ENCODE assay signal across 25 cellular contexts in genomic region chr3:172478116-172478515, GRCh38. TPM values are rescaled to one million over a fixed set of nuclear protein-coding genes. Genes with fewer than 3 reads are reported as not detected.
DNase-seq lines count a peak whose midpoint lies in the region; ATAC-seq and TF ChIP-seq lines count a peak whose summit lies in the region.
"Had no signal": no experiment of that assay in that cellular context is flagged by ENCODE, and none has a peak within 500 bp of the region (broad histone marks: within the 10 kb centered on the region; RNA-seq: fewer than 3 reads in every experiment).

No MANE protein-coding gene starts in this region.

- no peak overlapping the region for H3K27ac ChIP-seq in mesenchymal stem cell (ENCODE audit: low read length, poor library complexity, severe bottlenecking)
- H3K27ac ChIP-seq: ovary, tibial nerve had no signal

- DNase-seq in GM12865 (ENCODE audit: low read depth) (peak; percentile 20), WTC11 (ENCODE audit: low spot score) (no peak), OCI-M1 (lab: John Stamatoyannopoulos, UW) (no peak), germinal center (ENCODE audit: low spot score) (no peak), mesenchymal stem cell (no peak), endothelial cell (ENCODE audit: low spot score) (no peak)
- DNase-seq: activated CD4-positive, alpha-beta T cell treated with anti-CD3 and anti-CD28 coated beads for 36 hours; activated effector memory CD4-positive, alpha-beta T cell treated with anti-CD3 and anti-CD28 coated beads, Interleukin-2, amount 50 U/mL, for 16 hours; DMS79; foreskin keratinocyte; islet precursor cell; NCI-H187 treated with DMSO at 0.1 percent for 48 hours; NCI-H345; NK-92 treated with Interleukin-12 subunit alpha and Interleukin-12 subunit beta, amount 100 ng/mL, for 24 hours; ovary; right lobe of liver; stimulated activated naive B cell treated with anti-CD40 and anti-IgM and Interleukin-4, amounts not matched to agents 10 μg/mL and 1 μg/mL and 100 μg/mL, for 72 hours had no signal

- H2BK15ac ChIP-seq in mesenchymal stem cell (ENCODE audit: low read depth, poor library complexity, severe bottlenecking): no peak overlapping the region

- no peak overlapping the region for H3K9ac ChIP-seq in mesenchymal stem cell (ENCODE audit: low read length)

- H2BK5ac ChIP-seq in mesenchymal stem cell (ENCODE audit: low read depth, low read length, poor library complexity, severe bottlenecking): no peak overlapping the region

- peak overlapping the region; percentile 34; the same call in 1 of the 2 replicates for H3K27ac Mint-ChIP-seq in WTC11
- no peak overlapping the region for H3K27ac Mint-ChIP-seq in endothelial cell (ENCODE audit: unreplicated experiment)
- H3K27ac Mint-ChIP-seq: dendritic cell treated with granulocyte-macrophage colony-stimulating factor and Interleukin-4, amounts not matched to agents 40 ng/mL and 50 ng/mL, for 4 days; stimulated activated naive B cell treated with anti-CD40 and anti-IgM and Interleukin-4, amounts not matched to agents 10 μg/mL and 1 μg/mL and 100 μg/mL, for 72 hours had no signal

- H2AFZ ChIP-seq in mesenchymal stem cell (ENCODE audit: low read depth, low read length): no peak overlapping the region

- H3K18ac ChIP-seq in mesenchymal stem cell (ENCODE audit: low read depth in 1 of 2, low read length in 2 of 2): no peak overlapping the region

- no peaks in the 10 kb centered on the region for H3K9me3 ChIP-seq in mesenchymal stem cell (ENCODE audit: control insufficient read depth, low read length)
- H3K9me3 ChIP-seq: ovary, right lobe of liver, tibial nerve had no signal

- H3K4me3 Mint-ChIP-seq in WTC11 (no peak overlapping the region), endothelial cell (ENCODE audit: unreplicated experiment) (no peak overlapping the region)
- H3K4me3 Mint-ChIP-seq: dendritic cell treated with granulocyte-macrophage colony-stimulating factor and Interleukin-4, amounts not matched to agents 40 ng/mL and 50 ng/mL, for 4 days had no signal

- CTCF ChIA-PET in WTC11 (lab: Charles Lee): interaction anchor here (0.9 to 2.8 kb wide), 5 partner anchors 45 to 146 kb away, joined by 3 to 17 read pairs (median 7); partner anchors contain the start of gene TNFSF10

- no peak overlapping the region for H2BK12ac ChIP-seq in mesenchymal stem cell (ENCODE audit: low read length in 2 of 2)

- no peak for TF ChIP-seq CTCF in GM12865 (IDR thresholded peaks at IDR 0.05; ENCODE audit: insufficient read depth, low read depth, low read length, missing control alignments)
- no peak for TF ChIP-seq CTCF in WTC11 (IDR thresholded peaks at IDR 0.05)
- no peak for TF ChIP-seq CTCF in endothelial cell (IDR thresholded peaks at IDR 0.05; ENCODE audit: unreplicated experiment)

- peak; percentile 30 for ATAC-seq in GM19324 (IDR thresholded peaks at IDR 0.05; ENCODE audit: low FRiP score, unreplicated experiment)
- peak; percentile 18 for ATAC-seq in HG02798 (IDR thresholded peaks at IDR 0.05; ENCODE audit: poor library complexity, unreplicated experiment)
- no peak for ATAC-seq in WTC11

- H3K4me1 Mint-ChIP-seq in WTC11 (peaks cover 20% of the 10 kb centered on the region), endothelial cell (ENCODE audit: unreplicated experiment) (peaks cover 14% of the 10 kb centered on the region)

- H3K27me3 Mint-ChIP-seq in WTC11 (ENCODE audit: low read depth) (no peaks in the 10 kb centered on the region), endothelial cell (ENCODE audit: unreplicated experiment) (peaks cover 3% of the 10 kb centered on the region)
- H3K27me3 Mint-ChIP-seq: activated CD4-positive, alpha-beta T cell treated with anti-CD3 and anti-CD28 coated beads for 36 hours had no signal

- no peak overlapping the region for H3K23ac ChIP-seq in mesenchymal stem cell (ENCODE audit: low read length in 2 of 2)

- no peak overlapping the region for H3K4ac ChIP-seq in mesenchymal stem cell (ENCODE audit: low read depth in 1 of 2, low read length in 2 of 2)

- H3K27me3 ChIP-seq in mesenchymal stem cell (ENCODE audit: control insufficient read depth in 1 of 2, insufficient read depth in 1 of 2, low read length in 2 of 2): no peaks in the 10 kb centered on the region
- H3K27me3 ChIP-seq: foreskin keratinocyte, ovary, right lobe of liver, tibial nerve had no signal

- no peaks in the 10 kb centered on the region for H3K36me3 ChIP-seq in mesenchymal stem cell (ENCODE audit: control insufficient read depth in 1 of 2, insufficient read depth in 2 of 2, low read depth in 1 of 2, low read length in 2 of 2)
- H3K36me3 ChIP-seq: ovary, right lobe of liver, tibial nerve had no signal

- no peaks in the 10 kb centered on the region for H3K79me1 ChIP-seq in mesenchymal stem cell (replicated peaks; ENCODE audit: low read length, poor library complexity, severe bottlenecking)

- no peak overlapping the region for H4K91ac ChIP-seq in mesenchymal stem cell (ENCODE audit: low read length)

- H3K14ac ChIP-seq in mesenchymal stem cell (ENCODE audit: low read length in 2 of 2): no peak overlapping the region

- no peak overlapping the region for H4K8ac ChIP-seq in mesenchymal stem cell (ENCODE audit: low read length)

- no peaks in the 10 kb centered on the region for H3K4me1 ChIP-seq in mesenchymal stem cell (ENCODE audit: control insufficient read depth, insufficient read depth, low read depth, low read length)
- H3K4me1 ChIP-seq: foreskin keratinocyte, right lobe of liver had no signal

- H3K4me2 ChIP-seq in mesenchymal stem cell (ENCODE audit: low read length, poor library complexity, severe bottlenecking): no peak overlapping the region

- no peak overlapping the region for H2BK120ac ChIP-seq in mesenchymal stem cell (ENCODE audit: low read depth, low read length)

- POLR2A ChIA-PET in WTC11 (lab: Charles Lee): no interaction called here

- no peaks in the 10 kb centered on the region for H3K9me3 Mint-ChIP-seq in WTC11
- H3K9me3 Mint-ChIP-seq in endothelial cell (ENCODE audit: unreplicated experiment): no peaks in the 10 kb centered on the region
- H3K9me3 Mint-ChIP-seq: dendritic cell treated with granulocyte-macrophage colony-stimulating factor and Interleukin-4, amounts not matched to agents 40 ng/mL and 50 ng/mL, for 4 days; stimulated activated naive B cell treated with anti-CD40 and anti-IgM and Interleukin-4, amounts not matched to agents 10 μg/mL and 1 μg/mL and 100 μg/mL, for 72 hours had no signal

- no peak overlapping the region for H2AK5ac ChIP-seq in mesenchymal stem cell (ENCODE audit: low read length, severe bottlenecking)

- H3K4me3 ChIP-seq in GM12865 (ENCODE audit: low read depth, low read length): no peak overlapping the region
- no peak overlapping the region for H3K4me3 ChIP-seq in mesenchymal stem cell (ENCODE audit: insufficient read depth in 1 of 2, low read depth in 1 of 2, low read length in 2 of 2)
- H3K4me3 ChIP-seq: ovary, right lobe of liver had no signal

- 89% methylated on average over 1 of the region's 1 CpG for WGBS in mesenchymal stem cell

- H3K36me3 Mint-ChIP-seq in WTC11 (no peaks in the 10 kb centered on the region), endothelial cell (ENCODE audit: low read depth, unreplicated experiment) (no peaks in the 10 kb centered on the region)
- H3K36me3 Mint-ChIP-seq: stimulated activated naive B cell treated with anti-CD40 and anti-IgM and Interleukin-4, amounts not matched to agents 10 μg/mL and 1 μg/mL and 100 μg/mL, for 72 hours had no signal

TF ChIP-seq in WTC11, 78 proteins besides CTCF, POLR2A, EP300 and RAD21 (continues in another document):
- TF ChIP-seq SMAD4 (CRISPR knock-in tag; IDR thresholded peaks at IDR 0.05) (no peak), KAT7 (CRISPR knock-in tag; IDR thresholded peaks at IDR 0.05; ENCODE audit: borderline replicate concordance) (no peak), ZNF232 (CRISPR knock-in tag; IDR thresholded peaks at IDR 0.05) (no peak), MXD4 (CRISPR knock-in tag; IDR thresholded peaks at IDR 0.05; ENCODE audit: borderline replicate concordance) (no peak), GABPB1 (CRISPR knock-in tag; IDR thresholded peaks at IDR 0.05) (no peak), STAT6 (CRISPR knock-in tag; conservative IDR thresholded peaks at IDR 0.05; ENCODE audit: low read depth) (no peak), RELA (CRISPR knock-in tag; IDR thresholded peaks at IDR 0.05; ENCODE audit: borderline replicate concordance) (no peak), TP53 (CRISPR knock-in tag; IDR thresholded peaks at IDR 0.05) (no peak), ZNF219 (CRISPR knock-in tag; IDR thresholded peaks at IDR 0.05; ENCODE audit: borderline replicate concordance) (no peak)

RNA-seq across cellular contexts. Expression of gene GHSR, which starts 29.9 kb away (rescaled TPM):
- total RNA-seq in WTC11 (2021) (not detected in 3 replicates), endothelial cell (ENCODE audit: unreplicated experiment) (not detected)
- polyA plus RNA-seq in mesenchymal stem cell (2013, experiment 1 of 2): not detected
- polyA plus RNA-seq in mesenchymal stem cell (2013, experiment 2 of 2): not detected
- total RNA-seq: activated CD4-positive, alpha-beta T cell treated with anti-CD3 and anti-CD28 coated beads for 36 hours; bronchial epithelial cell; foreskin keratinocyte; lung microvascular endothelial cell; MCF 10A; ovary; right lobe of liver; RPMI7951; tibial nerve had no signal
- polyA plus RNA-seq: foreskin keratinocyte, ovary had no signal

RNA-seq across cellular contexts. Expression of gene TNFSF10, which starts 45.1 kb away (rescaled TPM):
- total RNA-seq in WTC11 (2021): 0.22 to 0.39 TPM (median 0.27 TPM) in 3 replicates
- polyA plus RNA-seq in mesenchymal stem cell (2013, experiment 1 of 2): 0.99 TPM
- polyA plus RNA-seq in mesenchymal stem cell (2013, experiment 2 of 2): 0.93 TPM
- 94.1 TPM for total RNA-seq in endothelial cell (ENCODE audit: unreplicated experiment)

Comparison
In these comparisons a context has a peak if more than half of its experiments do, and no peak if none do; other contexts are left out.
1. RNA of gene TNFSF10, which starts 45.1 kb away (total RNA-seq): 94.1 TPM in endothelial cell (single experiment); 0.22 to 0.39 TPM in WTC11; every median in the first group is over 10 times any median in the second.